20 cellular contexts compared by ENCODE assay signal in the genomic region with DNA sequence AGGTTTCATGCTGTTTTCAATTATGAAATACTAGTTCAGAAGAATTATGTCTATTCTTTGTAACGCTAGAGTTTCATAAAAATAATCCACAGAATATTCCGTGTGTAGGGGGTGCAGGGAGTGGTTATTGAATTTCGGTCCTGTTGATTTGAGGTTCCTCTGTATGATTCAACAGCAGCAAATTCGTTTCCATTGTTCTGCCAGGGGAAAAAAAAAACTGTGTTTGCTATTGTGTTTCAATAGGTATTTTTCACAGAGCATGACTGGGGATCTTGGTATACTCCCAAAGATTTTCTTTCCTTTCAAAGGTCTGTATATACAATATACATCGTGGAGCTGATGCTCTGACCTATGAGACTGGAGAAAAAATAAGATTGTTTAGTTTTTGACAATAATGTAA. TPM values are rescaled to one million over a fixed set of nuclear protein-coding genes. Genes with fewer than 3 reads are reported as not detected.
A peak's percentile ranks its signal among the peaks of the same experiment; 100 is the strongest.
DNase-seq lines count a peak whose midpoint lies in the region; ATAC-seq, FAIRE-seq and TF ChIP-seq lines count a peak whose summit lies in the region.
"Had no signal": no experiment of that assay in that cellular context is flagged by ENCODE, and none has a peak within 500 bp of the region (broad histone marks: within the 10 kb centered on the region; RNA-seq: fewer than 3 reads in every experiment).

No MANE protein-coding gene starts in this region.

- H3K79me2 ChIP-seq in GM23338 (replicated peaks; ENCODE audit: insufficient read depth) (peaks cover 59% of the 10 kb centered on the region), astrocyte (ENCODE audit: insufficient read depth, low read length) (no peaks in the 10 kb centered on the region), trophoblast cell (ENCODE audit: control insufficient read depth, insufficient read depth, low read length, poor library complexity) (no peaks in the 10 kb centered on the region)

- H2AK5ac ChIP-seq in trophoblast cell (ENCODE audit: low read length): no peak overlapping the region

- 0 out of 2 replicates have a peak overlapping the region, but pooled peaks have one; percentile 2 for H3K4me2 ChIP-seq in GM23338
- no peak overlapping the region for H3K4me2 ChIP-seq in astrocyte (ENCODE audit: low read length)
- no peak overlapping the region for H3K4me2 ChIP-seq in trophoblast cell (ENCODE audit: low read length)

- no peak overlapping the region for H2BK120ac ChIP-seq in trophoblast cell (ENCODE audit: insufficient read depth, low read length, poor library complexity)

- no peak overlapping the region for H3K18ac ChIP-seq in trophoblast cell (ENCODE audit: low read length)

- H4K20me1 ChIP-seq in GM23338 (replicated peaks; ENCODE audit: insufficient read depth) (no peaks in the 10 kb centered on the region; the same call in 1 of the 2 replicates), astrocyte (ENCODE audit: insufficient read depth, low read length) (no peaks in the 10 kb centered on the region)

- H3K23ac ChIP-seq in trophoblast cell (ENCODE audit: low read length): no peak overlapping the region

- H3K4me3 ChIP-seq in GM23338 (no peak overlapping the region), astrocyte (ENCODE audit: insufficient read depth, low read depth, low read length) (no peak overlapping the region), trophoblast cell (ENCODE audit: low read depth, low read length) (no peak overlapping the region)

- H2BK5ac ChIP-seq in trophoblast cell (ENCODE audit: low read depth, low read length, poor library complexity): no peak overlapping the region

- TF ChIP-seq CTCF in GM23338 (conservative IDR thresholded peaks at IDR 0.05; ENCODE audit: low read depth in 2 of 2): no peak
- TF ChIP-seq CTCF in astrocyte (IDR thresholded peaks at IDR 0.05; ENCODE audit: insufficient read depth, low read depth, low read length): no peak

- H3K9me2 ChIP-seq in GM23338 (ENCODE audit: insufficient read depth): no peaks in the 10 kb centered on the region

- no peak overlapping the region for H4K12ac ChIP-seq in trophoblast cell (ENCODE audit: low read depth, low read length)

- no CpG with 5 or more reads among the region's 5 CpGs for WGBS in trophoblast cell (ENCODE audit: extremely low coverage, insufficient coverage, insufficient read length)

- H3K4me3 Mint-ChIP-seq in GM23338: no peak overlapping the region
- H3K4me3 Mint-ChIP-seq in astrocyte (ENCODE audit: unreplicated experiment): no peak overlapping the region

- H3K27ac Mint-ChIP-seq in GM23338 (peak overlapping the region; percentile 76), astrocyte (ENCODE audit: unreplicated experiment) (peak overlapping the region; percentile 49)

- H3K4me1 Mint-ChIP-seq in GM23338: peaks cover 24% of the 10 kb centered on the region
- peaks cover 13% of the 10 kb centered on the region for H3K4me1 Mint-ChIP-seq in astrocyte (ENCODE audit: low read depth, unreplicated experiment)

- no peak overlapping the region for H4K8ac ChIP-seq in trophoblast cell (ENCODE audit: low read depth, low read length)

- H3K9me3 ChIP-seq in astrocyte (ENCODE audit: insufficient read depth, low read depth, low read length) (no peaks in the 10 kb centered on the region), trophoblast cell (ENCODE audit: insufficient read depth, low read depth, low read length) (no peaks in the 10 kb centered on the region)

- peaks cover 3% of the 10 kb centered on the region for H3K27me3 Mint-ChIP-seq in GM23338 (ENCODE audit: insufficient read depth, low read depth, poor library complexity)
- H3K27me3 Mint-ChIP-seq in astrocyte (ENCODE audit: low read depth, unreplicated experiment): no peaks in the 10 kb centered on the region

- H3K36me3 Mint-ChIP-seq in GM23338 (ENCODE audit: low read depth) (peaks cover 26% of the 10 kb centered on the region), astrocyte (ENCODE audit: low read depth, unreplicated experiment) (peaks cover 2% of the 10 kb centered on the region)

- no peak overlapping the region for H3K4ac ChIP-seq in trophoblast cell (ENCODE audit: low read depth, low read length)

- H3K9ac ChIP-seq in astrocyte (ENCODE audit: low read length): no peak overlapping the region
- no peak overlapping the region for H3K9ac ChIP-seq in trophoblast cell (ENCODE audit: low read length)

- H3K4me1 ChIP-seq in GM23338 (ENCODE audit: insufficient read depth): peaks cover 30% of the 10 kb centered on the region
- H3K4me1 ChIP-seq in astrocyte (ENCODE audit: insufficient read depth, low read length): no peaks in the 10 kb centered on the region
- H3K4me1 ChIP-seq in trophoblast cell (ENCODE audit: control insufficient read depth in 1 of 2, insufficient read depth in 2 of 2, low read length in 2 of 2): peaks cover 0 to 3% of the 10 kb centered on the region in 2 experiments

- DNase-seq in GM23338 (ENCODE audit: low spot score) (no peak), LHCN-M2 (ENCODE audit: low read depth) (peak; percentile 66), astrocyte (ENCODE audit: low read depth) (no peak), trophoblast cell (no peak), HT-29 (ENCODE audit: low spot score) (no peak), DMS79 (lab: John Stamatoyannopoulos, UW) (no peak), 8988T (no peak)
- DNase-seq: AML-193; H7; KBM-7; MV-4-11; NCI-H187 treated with DMSO at 0.1 percent for 48 hours; NCI-H2171 treated with DMSO at 0.1 percent for 48 hours; NCI-H446 treated with DMSO at 0.1 percent for 48 hours; NCI-H748 treated with DMSO at 0.1 percent for 48 hours; NK-92 treated with Interleukin-12 subunit alpha and Interleukin-12 subunit beta, amount 100 ng/mL, for 24 hours had no signal

- H3K14ac ChIP-seq in trophoblast cell (ENCODE audit: low read length): no peak overlapping the region

- H3K27me3 ChIP-seq in GM23338 (ENCODE audit: insufficient read depth) (no peaks in the 10 kb centered on the region), astrocyte (ENCODE audit: insufficient read depth, low read length) (no peaks in the 10 kb centered on the region), trophoblast cell (ENCODE audit: insufficient read depth, low read length) (no peaks in the 10 kb centered on the region)

- ATAC-seq in GM23338 (no peak), HG03432 (IDR thresholded peaks at IDR 0.05; ENCODE audit: unreplicated experiment) (no peak)
- ATAC-seq: Right ventricle myocardium inferior had no signal

- H4K91ac ChIP-seq in trophoblast cell (ENCODE audit: low read depth, low read length): no peak overlapping the region

- FAIRE-seq in astrocyte (lab: Jason Lieb, UNC): no peak
- FAIRE-seq: GM12892 had no signal

- H3K79me1 ChIP-seq in trophoblast cell (ENCODE audit: low read length): peaks cover 1% of the 10 kb centered on the region

- H3K9me3 Mint-ChIP-seq in GM23338 (no peaks in the 10 kb centered on the region), astrocyte (ENCODE audit: unreplicated experiment) (no peaks in the 10 kb centered on the region)

- no peaks in the 10 kb centered on the region; the same call in 1 of the 2 replicates for H3K36me3 ChIP-seq in GM23338 (ENCODE audit: insufficient read depth)
- no peaks in the 10 kb centered on the region for H3K36me3 ChIP-seq in astrocyte (ENCODE audit: insufficient read depth, low read length)
- peaks cover 0 to 5% of the 10 kb centered on the region in 2 experiments for H3K36me3 ChIP-seq in trophoblast cell (ENCODE audit: control insufficient read depth in 1 of 2, insufficient read depth in 2 of 2, low read length in 2 of 2)

- no peak overlapping the region for H2BK12ac ChIP-seq in trophoblast cell (ENCODE audit: low read length)

- no peaks in the 10 kb centered on the region for H3F3A ChIP-seq in GM23338 (replicated peaks; ENCODE audit: low read depth)

- H2AFZ ChIP-seq in GM23338 (no peak overlapping the region), astrocyte (ENCODE audit: low read depth, low read length) (no peak overlapping the region), trophoblast cell (ENCODE audit: insufficient read depth, low read length, poor library complexity) (no peak overlapping the region)

- peak overlapping the region; percentile 67 for H3K27ac ChIP-seq in GM23338 (ENCODE audit: low read depth)
- no peak overlapping the region for H3K27ac ChIP-seq in astrocyte (ENCODE audit: low read depth, low read length)
- peak overlapping the region; percentile 29 for H3K27ac ChIP-seq in trophoblast cell (ENCODE audit: low read depth, low read length)
- H3K27ac ChIP-seq: C4-2B had no signal

TF ChIP-seq in GM23338, 12 proteins besides CTCF, POLR2A, EP300 and RAD21 (continues in another document):
- TF ChIP-seq POLR2AphosphoS5 (IDR thresholded peaks at IDR 0.05; ENCODE audit: low read depth) (no peak), EZH2 (IDR thresholded peaks at IDR 0.05; ENCODE audit: low read depth, unreplicated experiment) (no peak), STAT1 (IDR thresholded peaks at IDR 0.05; ENCODE audit: unreplicated experiment) (no peak), EZH2phosphoT487 (IDR thresholded peaks at IDR 0.05; ENCODE audit: unreplicated experiment) (no peak), ZNF114 (CRISPR knock-in tag; IDR thresholded peaks at IDR 0.05) (no peak), CREB1 (CRISPR knock-in tag; IDR thresholded peaks at IDR 0.05; ENCODE audit: low read depth) (no peak), ZNF331 (CRISPR knock-in tag; IDR thresholded peaks at IDR 0.05; ENCODE audit: low read depth) (no peak)

RNA-seq across cellular contexts. Expression of a gene that starts 15.8 kb away (rescaled TPM):
- 40.4 and 45.6 TPM in 2 replicates for total RNA-seq in GM23338 (2014; rRNA removed; shearing (Covaris generic))
- polyA plus RNA-seq in GM23338 (2016; fragmentation: Nextera tagmentation; extraction: Ambion mirVana): 7.5 and 10.4 TPM in 2 replicates
- total RNA-seq in LHCN-M2 (2014; rRNA removed) (12.7 and 14.6 TPM in 2 replicates), astrocyte (51.2 and 73.0 TPM in 2 replicates)
- 28.5 TPM for polyA plus RNA-seq in LHCN-M2 (2012)
- polyA plus RNA-seq in trophoblast cell (2013): 6.1 and 6.2 TPM in 2 replicates
- 0.03 and 0.08 TPM in 2 replicates for total RNA-seq in HT-29 (2014; rRNA removed; shearing (Covaris generic))

Comparison
In these comparisons a context has a peak if more than half of its experiments do, and no peak if none do; other contexts are left out.
1. RNA of a gene that starts 15.8 kb away (total RNA-seq): 51.2 to 73.0 TPM in astrocyte, 40.4 to 45.6 TPM in GM23338 and 12.7 to 14.6 TPM in LHCN-M2; 0.03 to 0.08 TPM in HT-29; every median in the first group is over 10 times any median in the second.